In the genomic region with DNA sequence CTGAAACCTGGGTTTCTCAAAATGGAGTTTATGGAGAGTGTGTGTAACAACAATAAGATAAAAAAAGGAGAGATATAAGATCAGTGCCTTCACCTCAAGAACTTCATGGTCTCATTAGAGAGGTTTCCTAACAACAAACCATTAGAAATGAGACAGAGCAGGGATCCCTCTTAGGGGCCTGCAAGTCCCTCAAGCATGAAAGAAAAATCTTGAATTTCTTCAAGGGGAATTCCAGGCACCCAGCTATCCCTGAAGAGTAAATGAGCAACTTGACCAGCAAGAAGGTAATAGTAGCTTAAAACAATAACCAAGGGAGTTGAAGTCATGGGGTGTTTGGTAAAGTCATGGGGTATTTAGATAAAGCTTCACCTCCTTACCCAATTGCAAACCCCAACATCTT, we compare ENCODE assay signal across 26 cellular contexts.
"Had no signal": no experiment of that assay in that cellular context is flagged by ENCODE, and none has a peak within 500 bp of the region (broad histone marks: within the 10 kb centered on the region; RNA-seq: fewer than 3 reads in every experiment).

No MANE protein-coding gene starts in this region.

- DNase-seq: colonic mucosa; effector CD8-positive, alpha-beta T cell; endodermal cell; esophagus squamous epithelium; foreskin melanocyte; hypothalamus; immature natural killer cell; islet precursor cell; left cardiac atrium; left ventricle myocardium superior; natural killer cell; occipital lobe; ovary; posterior cingulate gyrus; psoas muscle; retina; right lobe of liver; small intestine; stimulated activated CD4-positive, alpha-beta T cell treated with anti-CD3 and anti-CD28 coated beads, Interleukin-15, amount 100 ng/mL, for 24 hours; stimulated activated CD4-positive, alpha-beta T cell treated with anti-CD3 and anti-CD28 coated beads, Interleukin-2, amount 100 ng/mL, for 48 hours; stimulated activated naive B cell treated with anti-CD40 and anti-IgM and Interleukin-4, amounts not matched to agents 10 μg/mL and 1 μg/mL and 100 μg/mL, for 72 hours; trophoblast cell had no signal

- H3K36me3 ChIP-seq: colonic mucosa, esophagus squamous epithelium, ovary, right lobe of liver, thoracic aorta, vagina had no signal

- H3K27ac ChIP-seq: colonic mucosa, epithelial cell of prostate, esophagus squamous epithelium, ovary, psoas muscle, right lobe of liver, thoracic aorta, vagina had no signal

- H3K9me3 ChIP-seq: colonic mucosa, esophagus squamous epithelium, ovary, psoas muscle, right lobe of liver, thoracic aorta, vagina had no signal

- H3K4me1 ChIP-seq: colonic mucosa, psoas muscle, right lobe of liver had no signal

- H3K27me3 ChIP-seq: colonic mucosa, esophagus squamous epithelium, ovary, right lobe of liver, vagina had no signal

- H3K4me3 ChIP-seq: colonic mucosa, esophagus squamous epithelium, lung, ovary, psoas muscle, right lobe of liver, thoracic aorta, vagina had no signal

- ATAC-seq: left cardiac atrium; left ventricle myocardium superior; natural killer cell; psoas muscle; stimulated activated naive B cell treated with anti-CD40 and anti-IgM and Interleukin-4, amounts not matched to agents 10 μg/mL and 1 μg/mL and 100 μg/mL, for 72 hours had no signal
